ENCODE assay signal across 8 cellular contexts in genomic region chr16:68538880-68539701, GRCh38. TPM values are rescaled to one million over a fixed set of nuclear protein-coding genes. Genes with fewer than 3 reads are reported as not detected.
DNase-seq lines count a peak whose midpoint lies in the region; ATAC-seq and FAIRE-seq lines count a peak whose summit lies in the region.

TSS of gene ZFP90 (plus strand) at chr16:68539291. CDS start at chr16:68539793, 502 bp downstream.

- H3K4me1 ChIP-seq in NT2/D1 (ENCODE audit: insufficient read depth, insufficient read length): no peaks in the 10 kb centered on the region
- peaks cover 17% of the 10 kb centered on the region for H3K4me1 ChIP-seq in mononuclear cell (ENCODE audit: insufficient read depth, low read length)

- H3K27me3 ChIP-seq in NT2/D1 (ENCODE audit: insufficient read depth, insufficient read length): no peaks in the 10 kb centered on the region
- H3K27me3 ChIP-seq in mononuclear cell (ENCODE audit: insufficient read depth, low read length): no peaks in the 10 kb centered on the region

- DNase-seq in COLO829 (ENCODE audit: low spot score): peak; percentile 84
- peak; percentile 97 for DNase-seq in HTR-8/SVneo (ENCODE audit: insufficient read length, low spot score)
- peak; percentile 85 for DNase-seq in NT2/D1 (ENCODE audit: low read depth, low spot score)
- peak; percentile 84 for DNase-seq in activated CD8-positive, alpha-beta memory T cell treated with anti-CD3 and anti-CD28 coated beads, Interleukin-2, amount 50 U/mL, for 4 hours
- DNase-seq in epidermal melanocyte (ENCODE audit: insufficient read length, low spot score): peak; percentile 97
- DNase-seq in stimulated activated CD8-positive, alpha-beta memory T cell treated with anti-CD3 and anti-CD28 coated beads, Interleukin-2, amount 100 ng/mL, for 48 hours (ENCODE audit: low read depth in 2 of 2): peak; percentile 82 to 88

- H3K4me3 ChIP-seq in NT2/D1 (ENCODE audit: insufficient read length, low read depth) (peak within 1 kb of the TSS; percentile 89), mononuclear cell (ENCODE audit: low read length) (peak within 1 kb of the TSS; percentile 87)

- H3K36me3 ChIP-seq in NT2/D1 (ENCODE audit: insufficient read depth, insufficient read length, low read length): peaks cover 28% of the 10 kb centered on the region

- FAIRE-seq in HTR-8/SVneo (lab: Jason Lieb, UNC): peak; percentile 94

- peak within 1 kb of the TSS; percentile 94 for H3K9ac ChIP-seq in NT2/D1 (ENCODE audit: insufficient read length, low read depth)

- ATAC-seq in GM21367 (IDR thresholded peaks at IDR 0.05; ENCODE audit: unreplicated experiment): peak; percentile 86

- H3K9me3 ChIP-seq in NT2/D1 (ENCODE audit: insufficient read depth, low read length) (no peaks in the 10 kb centered on the region), mononuclear cell (ENCODE audit: low read depth, low read length) (no peaks in the 10 kb centered on the region)

RNA-seq across cellular contexts. Expression of gene ZFP90, which starts in this region (rescaled TPM):
- total RNA-seq in mononuclear cell: 15.2 TPM

Comparison
In these comparisons a context has a peak if more than half of its experiments do, and no peak if none do; other contexts are left out.
1. Peak in every context shown above with its lines: DNase-seq, ATAC-seq and H3K4me3 ChIP-seq.